26 cellular contexts compared by ENCODE assay signal in genomic region chr14:38197761-38198345, GRCh38. TPM values are rescaled to one million over a fixed set of nuclear protein-coding genes. Genes with fewer than 3 reads are reported as not detected.
A peak's percentile ranks its signal among the peaks of the same experiment; 100 is the strongest.
DNase-seq lines count a peak whose midpoint lies in the region; ATAC-seq, FAIRE-seq and TF ChIP-seq lines count a peak whose summit lies in the region.
"Had no signal": no experiment of that assay in that cellular context is flagged by ENCODE, and none has a peak within 500 bp of the region (broad histone marks: within the 10 kb centered on the region; RNA-seq: fewer than 3 reads in every experiment).

No MANE protein-coding gene starts in this region.

- no peaks in the 10 kb centered on the region for H3K9me3 Mint-ChIP-seq in immature natural killer cell
- H3K9me3 Mint-ChIP-seq: CD8-positive, alpha-beta memory T cell; dendritic cell treated with granulocyte-macrophage colony-stimulating factor and Interleukin-4, amounts not matched to agents 40 ng/mL and 50 ng/mL, for 4 days; T-helper 1 cell treated with Interleukin-12 subunit alpha and Interleukin-12 subunit beta and Interleukin-4 antibody, amounts not matched to agents 30 μg/mL and 1 μg/mL, for 36 hours had no signal

- no peaks in the 10 kb centered on the region for H3K36me3 ChIP-seq in BJ (ENCODE audit: control insufficient read depth, insufficient read depth, low read length)

- H3K4me3 Mint-ChIP-seq in immature natural killer cell = no peak overlapping the region
- H3K4me3 Mint-ChIP-seq: CD8-positive, alpha-beta memory T cell; dendritic cell treated with granulocyte-macrophage colony-stimulating factor and Interleukin-4, amounts not matched to agents 40 ng/mL and 50 ng/mL, for 4 days; naive B cell; stimulated activated effector memory CD8-positive, alpha-beta T cell treated with anti-CD3 and anti-CD28 coated beads, Interleukin-12 subunit alpha, Interleukin-12 subunit beta, amount 100 ng/mL, for 72 hours; T-helper 1 cell treated with Interleukin-12 subunit alpha and Interleukin-12 subunit beta and Interleukin-4 antibody, amounts not matched to agents 30 μg/mL and 1 μg/mL, for 36 hours had no signal

- POLR2A ChIA-PET in BJ (lab: Charles Lee) = no interaction called here

- no peak for FAIRE-seq in urothelium cell line (lab: Jason Lieb, UNC)
- FAIRE-seq: K562 had no signal

- H3K4me1 Mint-ChIP-seq in immature natural killer cell = peaks cover 5% of the 10 kb centered on the region in 2 donors
- H3K4me1 Mint-ChIP-seq: naive B cell; stimulated activated effector memory CD8-positive, alpha-beta T cell treated with anti-CD3 and anti-CD28 coated beads, Interleukin-12 subunit alpha, Interleukin-12 subunit beta, amount 100 ng/mL, for 72 hours had no signal

- CTCF ChIA-PET in BJ (lab: Yijun Ruan, JAX) = interaction anchor here (0.6 to 4.3 kb wide), 14 partner anchors 8 to 295 kb away, joined by 3 to 18 read pairs (median 5); partner anchors contain the start of gene SSTR1

- no peak for TF ChIP-seq CTCF in BJ (IDR thresholded peaks at IDR 0.05; ENCODE audit: insufficient read depth, low read depth, low read length)

- DNase-seq in BJ (ENCODE audit: low read depth) (peak; percentile 63), HS-27A (ENCODE audit: low read depth) (peak; percentile 43), SW480 (ENCODE audit: low spot score) (peak; percentile 59), kidney tubule cell (ENCODE audit: low spot score) (peak; percentile 16), immature natural killer cell (no peak), urothelium cell line (ENCODE audit: low spot score) (no peak), globus pallidus (ENCODE audit: low spot score) (no peak)
- DNase-seq: activated CD4-positive, alpha-beta T cell treated with anti-CD3 and anti-CD28 coated beads, Interleukin-2, amount 50 U/mL, for 4 hours; activated naive CD4-positive, alpha-beta T cell; activated T-cell treated with anti-CD3 and anti-CD28 coated beads for 4 hours; DND-41; hippocampal formation; kidney; mammary epithelial cell; naive B cell; NCI-H187; right cardiac atrium; SHP77; testis had no signal

- no peak for ATAC-seq in HG02970 (IDR thresholded peaks at IDR 0.05; ENCODE audit: low FRiP score, unreplicated experiment)
- ATAC-seq: K562; PC-3; right cardiac atrium; stimulated activated effector memory CD8-positive, alpha-beta T cell treated with anti-CD3 and anti-CD28 coated beads, Interleukin-12 subunit alpha, Interleukin-12 subunit beta, amount 100 ng/mL, for 72 hours had no signal

- H3K27me3 ChIP-seq in BJ (ENCODE audit: control insufficient read depth, insufficient read depth, low read length) = no peaks in the 10 kb centered on the region
- H3K27me3 ChIP-seq: testis had no signal

- no peak overlapping the region for H3K27ac Mint-ChIP-seq in immature natural killer cell
- H3K27ac Mint-ChIP-seq: CD8-positive, alpha-beta memory T cell; dendritic cell treated with granulocyte-macrophage colony-stimulating factor and Interleukin-4, amounts not matched to agents 40 ng/mL and 50 ng/mL, for 4 days; naive B cell; stimulated activated effector memory CD8-positive, alpha-beta T cell treated with anti-CD3 and anti-CD28 coated beads, Interleukin-12 subunit alpha, Interleukin-12 subunit beta, amount 100 ng/mL, for 72 hours; T-helper 1 cell treated with Interleukin-12 subunit alpha and Interleukin-12 subunit beta and Interleukin-4 antibody, amounts not matched to agents 30 μg/mL and 1 μg/mL, for 36 hours had no signal

- H3K36me3 Mint-ChIP-seq in immature natural killer cell = no peaks in the 10 kb centered on the region
- H3K36me3 Mint-ChIP-seq: CD8-positive, alpha-beta memory T cell; naive B cell; stimulated activated effector memory CD8-positive, alpha-beta T cell treated with anti-CD3 and anti-CD28 coated beads, Interleukin-12 subunit alpha, Interleukin-12 subunit beta, amount 100 ng/mL, for 72 hours had no signal

- peaks cover 0 to 5% (median 2%) of the 10 kb centered on the region in 3 donors for H3K27me3 Mint-ChIP-seq in immature natural killer cell (ENCODE audit: low read depth in 3 of 3)
- H3K27me3 Mint-ChIP-seq: naive B cell had no signal

- H3K4me3 ChIP-seq in BJ (ENCODE audit: low read depth, low read length) = no peak overlapping the region
- H3K4me3 ChIP-seq: K562, testis had no signal

RNA-seq across cellular contexts. Expression of gene SSTR1, which starts 9.9 kb away (rescaled TPM):
- polyA plus RNA-seq in BJ (2011; rRNA removed) = 42.2 and 55.9 TPM in 2 replicates
- 26.1 and 34.8 TPM in 2 replicates for polyA minus RNA-seq in BJ (2011; rRNA and poly(A)+ RNA removed)
- not detected for polyA plus RNA-seq in immature natural killer cell
- polyA plus RNA-seq: CD8-positive, alpha-beta memory T cell; K562; mammary epithelial cell had no signal

RNA-seq across cellular contexts. Expression of gene CLEC14A, which starts 58.0 kb away (rescaled TPM):
- polyA plus RNA-seq in BJ (2011; rRNA removed) (0.12 and 0.23 TPM in 2 replicates), immature natural killer cell (not detected)
- 0.09 and 0.26 TPM in 2 replicates for polyA minus RNA-seq in BJ (2011; rRNA and poly(A)+ RNA removed)
- polyA plus RNA-seq: CD8-positive, alpha-beta memory T cell; K562; mammary epithelial cell had no signal

Comparison
In these comparisons a context has a peak if more than half of its experiments do, and no peak if none do; other contexts are left out.
1. DNase-seq: peak in BJ (single experiment), HS-27A (single experiment), SW480 (single experiment) and kidney tubule cell (single experiment); none in immature natural killer cell (0 of 3), urothelium cell line (single experiment) and globus pallidus (single experiment).
2. RNA of gene SSTR1, which starts 9.9 kb away (polyA plus RNA-seq): 42.2 to 55.9 TPM in BJ; not detected in immature natural killer cell; every median in the first group is over 10 times any median in the second.